30 cellular contexts compared by ENCODE assay signal in the genomic region with DNA sequence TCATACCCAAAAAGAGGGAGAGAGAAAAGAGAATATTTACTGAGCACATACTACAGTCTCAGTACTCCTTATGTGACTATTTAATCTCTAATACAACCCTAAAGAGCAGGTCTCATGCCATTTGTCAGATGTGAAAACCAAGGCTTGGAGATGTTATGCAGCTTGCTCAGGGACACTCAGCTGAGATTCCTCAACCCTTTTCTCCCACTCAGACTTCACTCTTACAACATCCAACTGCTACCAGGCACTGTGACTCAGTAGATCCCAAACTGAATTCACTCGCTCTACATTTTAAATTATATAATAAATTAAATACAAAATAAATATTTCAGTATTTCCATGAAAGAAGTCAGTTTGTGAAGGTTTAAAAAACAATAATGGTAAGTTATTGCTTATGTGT. TPM values are rescaled to one million over a fixed set of nuclear protein-coding genes. Genes with fewer than 3 reads are reported as not detected.
DNase-seq lines count a peak whose midpoint lies in the region; ATAC-seq and TF ChIP-seq lines count a peak whose summit lies in the region.
"Had no signal": no experiment of that assay in that cellular context is flagged by ENCODE, and none has a peak within 500 bp of the region (broad histone marks: within the 10 kb centered on the region; RNA-seq: fewer than 3 reads in every experiment).

No MANE protein-coding gene starts in this region.

- intact Hi-C loops in natural killer cell (cut with micrococcal nuclease): no loop called here

- no peak overlapping the region for H3K4me3 ChIP-seq in fibroblast of mammary gland (ENCODE audit: control insufficient read depth, low read depth, low read length)
- H3K4me3 ChIP-seq: cardiac muscle cell, heart right ventricle, Peyer's patch, psoas muscle, tibial nerve had no signal

- peak overlapping the region; percentile 75 for H3K4me3 Mint-ChIP-seq in natural killer cell treated with Interleukin-12 subunit alpha and Interleukin-12 subunit beta and Interleukin-15 and Interleukin-18, amount 100 ng/mL, for 72 hours
- H3K4me3 Mint-ChIP-seq in natural killer cell (no peak overlapping the region), type B pancreatic cell (no peak overlapping the region)
- peak overlapping the region; percentile 65 for H3K4me3 Mint-ChIP-seq in activated T-helper 17 cell treated with anti-CD3 and anti-CD28 coated beads, Interleukin-2, amount 50 U/mL, for 72 hours
- H3K4me3 Mint-ChIP-seq: activated naive CD8-positive, alpha-beta T cell; endodermal cell; mesothelial cell of epicardium; naive B cell had no signal

- ATAC-seq in natural killer cell treated with Interleukin-12 subunit alpha and Interleukin-12 subunit beta and Interleukin-15 and Interleukin-18, amount 100 ng/mL, for 72 hours: no peak
- no peak for ATAC-seq in natural killer cell
- no peak for ATAC-seq in activated T-helper 17 cell treated with anti-CD3 and anti-CD28 coated beads, Interleukin-2, amount 50 U/mL, for 72 hours (replicated peaks)
- ATAC-seq: heart right ventricle, left ventricle myocardium superior, psoas muscle, sciatic nerve had no signal

- no peak for DNase-seq in natural killer cell treated with Interleukin-12 subunit alpha and Interleukin-12 subunit beta and Interleukin-15 and Interleukin-18, amount 100 ng/mL, for 72 hours (ENCODE audit: low spot score)
- DNase-seq in natural killer cell (no peak), fibroblast of mammary gland (ENCODE audit: low read depth) (peak; percentile 50), type B pancreatic cell (ENCODE audit: extremely low spot score, unreplicated experiment) (no peak), C1 segment of cervical spinal cord (lab: John Stamatoyannopoulos, UW) (no peak), SW 1271 (lab: John Stamatoyannopoulos, UW) (no peak), NCI-H2107 (lab: John Stamatoyannopoulos, UW) (no peak)
- DNase-seq: activated CD4-positive, alpha-beta T cell treated with anti-CD3 and anti-CD28 coated beads, Interleukin-2, amount 50 U/mL, for 1 hour; DMS 273 treated with DMSO at 0.1 percent for 48 hours; endodermal cell; heart right ventricle; Karpas-422; kidney; left ventricle myocardium superior; naive B cell; NCI-H1436 treated with DMSO at 0.1 percent for 48 hours; NCI-H2081 treated with DMSO at 0.1 percent for 48 hours; NCI-H226; Peyer's patch; psoas muscle; SHP77 treated with DMSO at 0.1 percent for 48 hours; stimulated activated CD4-positive, alpha-beta T cell treated with anti-CD3 and anti-CD28 coated beads, Interleukin-4, amount 100 ng/mL, for 1 hour; T1000 had no signal

- peaks cover 36 to 51% of the 10 kb centered on the region in 2 donors for H3K4me1 Mint-ChIP-seq in natural killer cell treated with Interleukin-12 subunit alpha and Interleukin-12 subunit beta and Interleukin-15 and Interleukin-18, amount 100 ng/mL, for 72 hours (ENCODE audit: low read depth in 2 of 2)
- H3K4me1 Mint-ChIP-seq in natural killer cell (peaks cover 58 to 62% of the 10 kb centered on the region in 2 donors), type B pancreatic cell (ENCODE audit: unreplicated experiment) (peaks cover 26% of the 10 kb centered on the region)
- H3K4me1 Mint-ChIP-seq in activated T-helper 17 cell treated with anti-CD3 and anti-CD28 coated beads, Interleukin-2, amount 50 U/mL, for 72 hours: peaks cover 53% of the 10 kb centered on the region

- TF ChIP-seq CTCF in natural killer cell (IDR thresholded peaks at IDR 0.05) (no peak), fibroblast of mammary gland (conservative IDR thresholded peaks at IDR 0.05; ENCODE audit: control insufficient read depth, insufficient read depth, low read depth, low read length) (no peak), type B pancreatic cell (conservative IDR thresholded peaks at IDR 0.05) (no peak)

- no peaks in the 10 kb centered on the region for H3K27me3 Mint-ChIP-seq in natural killer cell treated with Interleukin-12 subunit alpha and Interleukin-12 subunit beta and Interleukin-15 and Interleukin-18, amount 100 ng/mL, for 72 hours
- no peaks in the 10 kb centered on the region for H3K27me3 Mint-ChIP-seq in natural killer cell (ENCODE audit: low read depth in 2 of 2)
- H3K27me3 Mint-ChIP-seq in activated T-helper 17 cell treated with anti-CD3 and anti-CD28 coated beads, Interleukin-2, amount 50 U/mL, for 72 hours: no peaks in the 10 kb centered on the region
- no peaks in the 10 kb centered on the region for H3K27me3 Mint-ChIP-seq in type B pancreatic cell
- H3K27me3 Mint-ChIP-seq: activated naive CD8-positive, alpha-beta T cell; naive B cell had no signal

- H3K36me3 Mint-ChIP-seq in natural killer cell treated with Interleukin-12 subunit alpha and Interleukin-12 subunit beta and Interleukin-15 and Interleukin-18, amount 100 ng/mL, for 72 hours: peaks cover 7% of the 10 kb centered on the region
- H3K36me3 Mint-ChIP-seq in natural killer cell (no peaks in the 10 kb centered on the region), type B pancreatic cell (peaks cover 9% of the 10 kb centered on the region)
- peaks cover 8% of the 10 kb centered on the region for H3K36me3 Mint-ChIP-seq in activated T-helper 17 cell treated with anti-CD3 and anti-CD28 coated beads, Interleukin-2, amount 50 U/mL, for 72 hours (ENCODE audit: low read depth)

- H3K27ac Mint-ChIP-seq in natural killer cell treated with Interleukin-12 subunit alpha and Interleukin-12 subunit beta and Interleukin-15 and Interleukin-18, amount 100 ng/mL, for 72 hours: peak overlapping the region in 1 of 2 donors; percentile 70
- H3K27ac Mint-ChIP-seq in natural killer cell: no peak overlapping the region
- H3K27ac Mint-ChIP-seq in activated T-helper 17 cell treated with anti-CD3 and anti-CD28 coated beads, Interleukin-2, amount 50 U/mL, for 72 hours: peak overlapping the region; percentile 80
- peak overlapping the region; percentile 77 for H3K27ac Mint-ChIP-seq in type B pancreatic cell
- H3K27ac Mint-ChIP-seq: activated T-helper 2 cell treated with anti-CD3 and anti-CD28 coated beads, Interferon-gamma antibody, Interleukin-2, Interleukin-4, amounts not matched to agents 10 μg/mL and 5 μg/mL and 100 μg/mL, durations not matched to agents 14 hours and 24 hours and 36 hours; endodermal cell; mesothelial cell of epicardium had no signal

- peaks cover 6% of the 10 kb centered on the region for H3K9me3 Mint-ChIP-seq in natural killer cell treated with Interleukin-12 subunit alpha and Interleukin-12 subunit beta and Interleukin-15 and Interleukin-18, amount 100 ng/mL, for 72 hours
- H3K9me3 Mint-ChIP-seq in natural killer cell: no peaks in the 10 kb centered on the region
- H3K9me3 Mint-ChIP-seq in activated T-helper 17 cell treated with anti-CD3 and anti-CD28 coated beads, Interleukin-2, amount 50 U/mL, for 72 hours: peaks cover 3% of the 10 kb centered on the region
- peaks cover 27% of the 10 kb centered on the region for H3K9me3 Mint-ChIP-seq in type B pancreatic cell

RNA-seq across cellular contexts. Expression of gene TSPAN5, which starts 53.7 kb away (rescaled TPM):
- 10 to 100 TPM; 22.1 to 24.9 TPM for total RNA-seq in natural killer cell treated with Interleukin-12 subunit alpha and Interleukin-12 subunit beta and Interleukin-15 and Interleukin-18, amount 100 ng/mL, for 72 hours
- total RNA-seq in natural killer cell: 10 to 100 TPM in 2 of 3 donors, 1 to 10 TPM in 1; 6.8 to 13.7 (median 11.4) TPM
- 10 to 100 TPM; 17.8 to 19.0 TPM for total RNA-seq in activated T-helper 17 cell treated with anti-CD3 and anti-CD28 coated beads, Interleukin-2, amount 50 U/mL, for 72 hours
- total RNA-seq in type B pancreatic cell (ENCODE audit: low replicate concordance): 26.9 and 33.8 TPM in 2 replicates

Comparison
In these comparisons a context has a peak if more than half of its experiments do, and no peak if none do; other contexts are left out.
1. H3K4me3 Mint-ChIP-seq: peak in natural killer cell treated with Interleukin-12 subunit alpha and Interleukin-12 subunit beta and Interleukin-15 and Interleukin-18, amount 100 ng/mL, for 72 hours (single experiment) and activated T-helper 17 cell treated with anti-CD3 and anti-CD28 coated beads, Interleukin-2, amount 50 U/mL, for 72 hours (single experiment); none in natural killer cell (single experiment) and type B pancreatic cell (single experiment).
2. H3K27ac Mint-ChIP-seq: peak in activated T-helper 17 cell treated with anti-CD3 and anti-CD28 coated beads, Interleukin-2, amount 50 U/mL, for 72 hours (single experiment) and type B pancreatic cell (single experiment); none in natural killer cell (0 of 2).